ENCODE assay signal across 8 cellular contexts in the genomic region with DNA sequence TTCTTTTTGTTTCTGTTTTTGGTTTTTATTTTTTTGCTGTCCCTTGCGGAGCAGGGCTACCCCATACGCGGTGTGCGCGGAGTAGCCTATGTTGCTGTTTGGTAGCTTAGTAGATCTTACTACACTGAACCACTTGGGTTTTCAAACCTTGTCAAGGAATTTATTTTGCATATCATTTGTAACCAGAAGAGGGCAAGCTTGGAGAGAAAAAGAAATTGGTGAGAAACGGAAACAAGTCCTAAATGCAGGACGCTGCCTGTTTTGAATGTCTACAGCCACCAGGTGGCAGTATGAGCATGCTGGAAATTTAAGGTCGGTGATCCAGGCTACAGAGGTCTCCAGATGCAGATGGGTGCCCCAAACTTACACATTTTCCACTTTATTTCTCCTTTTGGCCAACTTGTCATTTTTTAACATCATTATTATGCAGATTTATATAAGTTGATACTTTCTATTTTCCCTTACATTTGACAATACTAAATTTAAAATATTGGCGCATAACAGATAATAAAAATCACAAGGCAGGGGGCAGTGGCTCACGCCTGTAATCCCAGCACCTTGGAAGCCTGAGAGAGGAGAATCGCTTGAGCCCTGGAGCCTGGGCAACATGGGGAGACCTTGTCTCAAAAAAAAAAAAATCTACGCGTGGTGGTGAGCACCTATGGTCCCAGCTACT. TPM values are rescaled to one million over a fixed set of nuclear protein-coding genes. Genes with fewer than 3 reads are reported as not detected.
A peak's percentile ranks its signal among the peaks of the same experiment; 100 is the strongest.
DNase-seq lines count a peak whose midpoint lies in the region; ATAC-seq, FAIRE-seq and TF ChIP-seq lines count a peak whose summit lies in the region.

No MANE protein-coding gene starts in this region.

- FAIRE-seq in GM12892 (lab: Jason Lieb, UNC), result peak; percentile 100

- no peak overlapping the region for H3K27ac ChIP-seq in ascending aorta
- no peak overlapping the region for H3K27ac ChIP-seq in hepatocyte
- H3K27ac ChIP-seq in skeletal muscle tissue (ENCODE audit: low read depth, low read length), result no peak overlapping the region

- H2AFZ ChIP-seq in hepatocyte, result no peak overlapping the region

- no peak for TF ChIP-seq POLR2A in GM12892 (IDR thresholded peaks at IDR 0.05; ENCODE audit: low read depth, low read length)

- H3K9me2 ChIP-seq in hepatocyte (replicated peaks; ENCODE audit: insufficient read depth), result no peaks in the 10 kb centered on the region

- H3K4me2 ChIP-seq in hepatocyte, result no peak overlapping the region

- H3K4me3 ChIP-seq in ascending aorta, result no peak overlapping the region
- no peak overlapping the region for H3K4me3 ChIP-seq in hepatocyte
- H3K4me3 ChIP-seq in skeletal muscle tissue (ENCODE audit: low read length in 3 of 3), result peak overlapping the region in 2 of 3 donors; percentile 19 to 50

- H3K9ac ChIP-seq in skeletal muscle tissue (ENCODE audit: low read depth in 1 of 3, low read length in 3 of 3), result no peak overlapping the region

- no peaks in the 10 kb centered on the region for H3K79me2 ChIP-seq in hepatocyte

- H3K27me3 ChIP-seq in ascending aorta (no peaks in the 10 kb centered on the region), hepatocyte (no peaks in the 10 kb centered on the region), skeletal muscle tissue (ENCODE audit: control insufficient read depth in 3 of 3, insufficient read depth in 3 of 3, low read length in 3 of 3) (no peaks in the 10 kb centered on the region)

- ATAC-seq in HG02885 (IDR thresholded peaks at IDR 0.05; ENCODE audit: poor library complexity, unreplicated experiment), result peak; percentile 73
- no peak for ATAC-seq in HG02840 (IDR thresholded peaks at IDR 0.05; ENCODE audit: low FRiP score, unreplicated experiment)

- peak; percentile 79 to 92 (median 85) for TF ChIP-seq CTCF in ascending aorta (IDR thresholded peaks at IDR 0.05)
- TF ChIP-seq CTCF in hepatocyte (IDR thresholded peaks at IDR 0.05; ENCODE audit: poor library complexity), result peak; percentile 99

- H3K36me3 ChIP-seq in ascending aorta, result no peaks in the 10 kb centered on the region
- H3K36me3 ChIP-seq in hepatocyte (replicated peaks; ENCODE audit: insufficient read depth, low read depth), result no peaks in the 10 kb centered on the region
- no peaks in the 10 kb centered on the region for H3K36me3 ChIP-seq in skeletal muscle tissue (ENCODE audit: control insufficient read depth in 3 of 3, insufficient read depth in 3 of 3, low read length in 3 of 3)

- H3K9me3 ChIP-seq in ascending aorta (no peaks in the 10 kb centered on the region), hepatocyte (ENCODE audit: low read depth) (no peaks in the 10 kb centered on the region), skeletal muscle tissue (ENCODE audit: control insufficient read depth in 3 of 3, low read length in 3 of 3) (no peaks in the 10 kb centered on the region)

- intact Hi-C loops in ascending aorta (cut with DNase I), result loop anchor here (2.0 kb wide), 1 partner anchor 166 kb away; no protein-coding TSS in a partner anchor

- no peaks in the 10 kb centered on the region for H4K20me1 ChIP-seq in hepatocyte (ENCODE audit: insufficient read depth, poor library complexity, severe bottlenecking)

- WGBS in hepatocyte (ENCODE audit: low lambda C conversion rate, missing lambda C conversion rate), result 44% methylated on average over 13 of the region's 13 CpGs

- H3K4me1 ChIP-seq in ascending aorta (no peaks in the 10 kb centered on the region), hepatocyte (ENCODE audit: insufficient read depth) (no peaks in the 10 kb centered on the region), skeletal muscle tissue (ENCODE audit: control insufficient read depth in 3 of 3, insufficient read depth in 3 of 3, low read length in 3 of 3) (no peaks in the 10 kb centered on the region)

- DNase-seq in GM12892 (ENCODE audit: insufficient read length) (peak; percentile 45), NCI-H2029 (lab: John Stamatoyannopoulos, UW) (peak; percentile 51), T-helper 22 cell (ENCODE audit: low read depth) (peak; percentile 54), ascending aorta (ENCODE audit: low spot score in 2 of 2) (peak; percentile 41 to 91), hepatocyte (ENCODE audit: low spot score) (peak; percentile 88)

RNA-seq across cellular contexts. Expression of gene TRA2A, which starts 15.3 kb away (rescaled TPM):
- 86.8 TPM for polyA plus RNA-seq in GM12892 (2012; ENCODE audit: missing spikeins)
- 14.4 TPM for total RNA-seq in ascending aorta
- 41.0 and 57.2 TPM in 2 replicates for total RNA-seq in hepatocyte
- polyA plus RNA-seq in hepatocyte, result 55.4 and 57.1 TPM in 2 replicates
- 33.9 TPM for total RNA-seq in skeletal muscle tissue

RNA-seq across cellular contexts. Expression of gene CCDC126, which starts 50.1 kb away (rescaled TPM):
- polyA plus RNA-seq in GM12892 (2012; ENCODE audit: missing spikeins), result 14.8 TPM
- 140 TPM for total RNA-seq in ascending aorta
- total RNA-seq in hepatocyte, result 29.9 and 33.7 TPM in 2 replicates
- 19.4 and 19.7 TPM in 2 replicates for polyA plus RNA-seq in hepatocyte
- total RNA-seq in skeletal muscle tissue, result 21.4 TPM

Comparison
In these comparisons a context has a peak if more than half of its experiments do, and no peak if none do; other contexts are left out.
1. H3K4me3 ChIP-seq: peak in skeletal muscle tissue (2 of 3); none in ascending aorta (0 of 2) and hepatocyte (single experiment).
2. Peak in every context shown above with its lines, with median percentiles within 50 percentile points of each other: DNase-seq.